ENCODE assay signal across 26 cellular contexts in the genomic region with DNA sequence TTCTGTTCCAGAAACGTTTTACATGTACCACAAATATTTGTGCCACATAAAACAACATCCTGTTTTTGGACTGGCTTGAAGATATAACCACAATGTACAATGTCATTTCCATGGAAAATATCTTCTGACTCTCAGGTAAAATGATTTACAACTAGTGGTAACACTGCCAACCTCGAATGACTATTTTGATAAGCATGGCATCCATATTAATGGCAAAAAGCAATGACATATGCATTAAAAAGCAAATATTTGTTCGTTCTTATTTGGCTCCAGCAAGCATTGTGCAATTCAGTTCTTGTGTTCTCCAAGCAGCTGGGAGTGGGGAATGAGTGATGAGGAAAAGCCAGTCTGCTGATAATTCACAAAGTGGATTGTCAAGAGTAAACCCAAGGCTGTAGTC.
DNase-seq lines count a peak whose midpoint lies in the region; ATAC-seq and TF ChIP-seq lines count a peak whose summit lies in the region.
"Had no signal": no experiment of that assay in that cellular context is flagged by ENCODE, and none has a peak within 500 bp of the region (broad histone marks: within the 10 kb centered on the region; RNA-seq: fewer than 3 reads in every experiment).

No MANE protein-coding gene starts in this region.

- no peaks in the 10 kb centered on the region for H3K36me3 ChIP-seq in mucosa of descending colon (ENCODE audit: low read depth)
- H3K36me3 ChIP-seq: spleen, transverse colon had no signal

- peak overlapping the region; percentile 32 for H3K27ac ChIP-seq in AG04450 (ENCODE audit: low read depth, low read length)
- H3K27ac ChIP-seq: BLaER1 treated with 17β-estradiol and CSF1 and Interleukin-3, amounts not matched to agents 10 nM and 100 nM; dorsolateral prefrontal cortex; foreskin keratinocyte; hepatocyte; spleen; transverse colon had no signal

- POLR2A ChIA-PET in AG04450 (lab: Yijun Ruan, JAX), result interaction anchor here (0.6 kb wide), 1 partner anchor 1423 kb away, joined by 4 read pairs; no protein-coding TSS in a partner anchor

- intact Hi-C loops in mucosa of descending colon (cut with DNase I, micrococcal nuclease), result no loop called here

- no peaks in the 10 kb centered on the region for H3K9me3 ChIP-seq in AG04450 (ENCODE audit: control insufficient read depth, insufficient read depth, low read length)
- H3K9me3 ChIP-seq in mucosa of descending colon, result no peaks in the 10 kb centered on the region
- H3K9me3 ChIP-seq: BLaER1 treated with 17β-estradiol and CSF1 and Interleukin-3, amounts not matched to agents 10 nM and 100 nM; spleen; transverse colon had no signal

- no peaks in the 10 kb centered on the region for H3K4me1 ChIP-seq in mucosa of descending colon (ENCODE audit: low read depth)
- H3K4me1 ChIP-seq: foreskin keratinocyte had no signal

- CTCF ChIA-PET in AG04450 (lab: Charles Lee), result interaction anchor here (0.6 kb wide), 1 partner anchor 114 kb away, joined by 3 read pairs; no protein-coding TSS in a partner anchor

- DNase-seq in AG04450 (ENCODE audit: low read depth, low spot score) (no peak), LNCaP clone FGC (ENCODE audit: low read depth) (peak; percentile 58), cardiac fibroblast (ENCODE audit: low read depth in 2 of 2) (peak; percentile 28 to 44), mucosa of descending colon (no peak), DMS114 treated with DMSO at 0.1 percent for 48 hours (lab: John Stamatoyannopoulos, UW; ENCODE audit: unreplicated experiment) (no peak)
- no peak for DNase-seq in stimulated activated CD8-positive, alpha-beta memory T cell treated with anti-CD3 and anti-CD28 coated beads, Interleukin-4, amount 100 ng/mL, for 48 hours
- DNase-seq: activated B cell treated with CpG ODN at 0.5 μM for 24 hours; activated CD4-positive, alpha-beta T cell treated with anti-CD3 and anti-CD28 coated beads, Interleukin-2, amount 50 U/mL, for 48 hours; activated gamma-delta T cell; activated T-cell treated with anti-CD3 and anti-CD28 coated beads for 4 hours; central memory CD4-positive, alpha-beta T cell; DMS 273 treated with DMSO at 0.1 percent for 48 hours; dorsolateral prefrontal cortex; foreskin keratinocyte; NCI-H1092 treated with DMSO at 0.1 percent for 48 hours; NCI-H1930; NCI-H82; spleen; stimulated activated CD4-positive, alpha-beta T cell treated with anti-CD3 and anti-CD28 coated beads, Interleukin-4, amount 100 ng/mL, for 1 hour; stimulated activated naive CD8-positive, alpha-beta T cell treated with anti-CD3 and anti-CD28 coated beads, Interleukin-15, Interleukin-2, amounts not matched to agents 100 U/mL and 50 U/mL, for 24 hours; transverse colon had no signal

- no peak for TF ChIP-seq CTCF in AG04450 (IDR thresholded peaks at IDR 0.05; ENCODE audit: low read depth, low read length)
- TF ChIP-seq CTCF in LNCaP clone FGC (IDR thresholded peaks at IDR 0.05; ENCODE audit: control insufficient read depth, extremely low read depth, insufficient read depth), result no peak
- TF ChIP-seq CTCF in cardiac fibroblast (IDR thresholded peaks at IDR 0.05; ENCODE audit: low read depth, low read length), result no peak
- no peak for TF ChIP-seq CTCF in mucosa of descending colon (IDR thresholded peaks at IDR 0.05)

- no peaks in the 10 kb centered on the region for H3K27me3 ChIP-seq in AG04450 (ENCODE audit: control insufficient read depth, insufficient read depth, low read length)
- H3K27me3 ChIP-seq: BLaER1 treated with 17β-estradiol and CSF1 and Interleukin-3, amounts not matched to agents 10 nM and 100 nM; dorsolateral prefrontal cortex; foreskin keratinocyte; hepatocyte; spleen; transverse colon had no signal

- ATAC-seq in mucosa of descending colon (peak; percentile 35), GM21447 (IDR thresholded peaks at IDR 0.05; ENCODE audit: unreplicated experiment) (no peak), GM18907 (IDR thresholded peaks at IDR 0.05; ENCODE audit: unreplicated experiment) (no peak)
- ATAC-seq: foreskin keratinocyte; stimulated activated naive CD8-positive, alpha-beta T cell treated with anti-CD3 and anti-CD28 coated beads, Interleukin-15, Interleukin-2, amounts not matched to agents 100 U/mL and 50 U/mL, for 24 hours had no signal

- no peak overlapping the region for H3K4me3 ChIP-seq in AG04450 (ENCODE audit: low read depth, low read length)
- H3K4me3 ChIP-seq in LNCaP clone FGC (ENCODE audit: low read depth, low read length), result no peak overlapping the region
- H3K4me3 ChIP-seq in cardiac fibroblast (replicated peaks in 1 of 2; ENCODE audit: low read depth in 2 of 2, low read length in 2 of 2), result no peak overlapping the region
- no peak overlapping the region for H3K4me3 ChIP-seq in mucosa of descending colon
- H3K4me3 ChIP-seq: BLaER1 treated with 17β-estradiol and CSF1 and Interleukin-3, amounts not matched to agents 10 nM and 100 nM; dorsolateral prefrontal cortex; hepatocyte; lung; spleen; transverse colon had no signal

Comparison
In these comparisons a context has a peak if more than half of its experiments do, and no peak if none do; other contexts are left out.
1. DNase-seq: peak in LNCaP clone FGC (single experiment) and cardiac fibroblast (2 of 2); none in AG04450 (single experiment), mucosa of descending colon (0 of 3), stimulated activated CD8-positive, alpha-beta memory T cell treated with anti-CD3 and anti-CD28 coated beads, Interleukin-4, amount 100 ng/mL, for 48 hours (single experiment) and DMS114 treated with DMSO at 0.1 percent for 48 hours (single experiment).